1 cellular context compared by ENCODE assay signal in the genomic region with DNA sequence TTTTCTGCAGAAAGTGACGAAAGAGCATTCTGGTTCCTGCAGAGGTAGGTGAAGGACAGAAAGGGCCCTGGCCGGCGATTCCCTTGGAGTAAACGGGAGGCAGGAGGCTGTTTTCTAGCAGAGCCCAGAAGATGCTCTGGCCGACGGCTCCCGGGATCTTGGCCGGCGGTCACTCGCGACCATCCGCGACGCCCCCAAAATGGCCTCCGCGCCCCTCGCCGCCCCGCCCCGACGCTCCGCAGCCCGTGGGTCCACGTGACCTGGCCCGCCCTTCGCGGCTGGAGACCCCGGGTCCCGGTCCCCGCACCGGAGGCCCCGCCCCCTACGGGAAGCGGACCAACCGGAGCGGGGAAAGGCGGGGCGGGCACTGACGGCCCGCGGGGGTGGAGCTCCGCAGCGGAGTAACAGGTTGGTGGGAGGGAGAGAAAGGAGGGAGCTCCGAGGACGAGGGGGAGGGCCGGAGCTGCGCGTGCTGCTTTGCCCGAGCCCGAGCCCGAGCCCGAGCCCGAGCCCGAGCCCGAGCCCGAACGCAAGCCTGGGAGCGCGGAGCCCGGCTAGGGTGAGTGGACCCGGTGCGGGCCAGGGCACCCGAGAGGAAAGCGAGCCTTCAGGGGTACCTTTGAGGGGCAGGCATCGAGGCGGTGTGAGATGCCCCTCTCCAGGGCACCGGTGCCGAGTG.
TF ChIP-seq lines count a peak whose summit lies in the region.

A gene with protein sequence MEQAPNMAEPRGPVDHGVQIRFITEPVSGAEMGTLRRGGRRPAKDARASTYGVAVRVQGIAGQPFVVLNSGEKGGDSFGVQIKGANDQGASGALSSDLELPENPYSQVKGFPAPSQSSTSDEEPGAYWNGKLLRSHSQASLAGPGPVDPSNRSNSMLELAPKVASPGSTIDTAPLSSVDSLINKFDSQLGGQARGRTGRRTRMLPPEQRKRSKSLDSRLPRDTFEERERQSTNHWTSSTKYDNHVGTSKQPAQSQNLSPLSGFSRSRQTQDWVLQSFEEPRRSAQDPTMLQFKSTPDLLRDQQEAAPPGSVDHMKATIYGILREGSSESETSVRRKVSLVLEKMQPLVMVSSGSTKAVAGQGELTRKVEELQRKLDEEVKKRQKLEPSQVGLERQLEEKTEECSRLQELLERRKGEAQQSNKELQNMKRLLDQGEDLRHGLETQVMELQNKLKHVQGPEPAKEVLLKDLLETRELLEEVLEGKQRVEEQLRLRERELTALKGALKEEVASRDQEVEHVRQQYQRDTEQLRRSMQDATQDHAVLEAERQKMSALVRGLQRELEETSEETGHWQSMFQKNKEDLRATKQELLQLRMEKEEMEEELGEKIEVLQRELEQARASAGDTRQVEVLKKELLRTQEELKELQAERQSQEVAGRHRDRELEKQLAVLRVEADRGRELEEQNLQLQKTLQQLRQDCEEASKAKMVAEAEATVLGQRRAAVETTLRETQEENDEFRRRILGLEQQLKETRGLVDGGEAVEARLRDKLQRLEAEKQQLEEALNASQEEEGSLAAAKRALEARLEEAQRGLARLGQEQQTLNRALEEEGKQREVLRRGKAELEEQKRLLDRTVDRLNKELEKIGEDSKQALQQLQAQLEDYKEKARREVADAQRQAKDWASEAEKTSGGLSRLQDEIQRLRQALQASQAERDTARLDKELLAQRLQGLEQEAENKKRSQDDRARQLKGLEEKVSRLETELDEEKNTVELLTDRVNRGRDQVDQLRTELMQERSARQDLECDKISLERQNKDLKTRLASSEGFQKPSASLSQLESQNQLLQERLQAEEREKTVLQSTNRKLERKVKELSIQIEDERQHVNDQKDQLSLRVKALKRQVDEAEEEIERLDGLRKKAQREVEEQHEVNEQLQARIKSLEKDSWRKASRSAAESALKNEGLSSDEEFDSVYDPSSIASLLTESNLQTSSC (plus strand): TSS at position 431 of the 679 bp plus-strand sequence. CDS start 7,133 bp downstream, outside the sequence.

TF ChIP-seq in Ishikawa, 13 proteins besides CTCF, POLR2A, EP300 and RAD21:
- TF ChIP-seq CREB1 (IDR thresholded peaks at IDR 0.05; ENCODE audit: low read depth) (no peak), FOXM1 (IDR thresholded peaks at IDR 0.05; ENCODE audit: borderline replicate concordance, low read depth) (0 out of 2 replicates have a peak, but pooled peaks have one; percentile 4), CEBPB (IDR thresholded peaks at IDR 0.05) (no peak), TCF12 (IDR thresholded peaks at IDR 0.05; ENCODE audit: low read depth) (no peak; the same call in 1 of the 2 replicates), MAX (IDR thresholded peaks at IDR 0.05) (peak; percentile 49; the same call in 1 of the 2 replicates), EGR1 (IDR thresholded peaks at IDR 0.05) (no peak), REST (IDR thresholded peaks at IDR 0.05; ENCODE audit: low read depth) (no peak), YY1 (IDR thresholded peaks at IDR 0.05; ENCODE audit: low read depth) (peak; percentile 87), TEAD4 (IDR thresholded peaks at IDR 0.05) (no peak), NFIC (IDR thresholded peaks at IDR 0.05) (peak; percentile 14; the same call in 1 of the 2 replicates), TAF1 (IDR thresholded peaks at IDR 0.05; ENCODE audit: low read depth) (no peak; the same call in 1 of the 2 replicates), ZBTB7A (IDR thresholded peaks at IDR 0.05; ENCODE audit: low read depth) (peak; percentile 96)
- TF ChIP-seq, protein P1, sequence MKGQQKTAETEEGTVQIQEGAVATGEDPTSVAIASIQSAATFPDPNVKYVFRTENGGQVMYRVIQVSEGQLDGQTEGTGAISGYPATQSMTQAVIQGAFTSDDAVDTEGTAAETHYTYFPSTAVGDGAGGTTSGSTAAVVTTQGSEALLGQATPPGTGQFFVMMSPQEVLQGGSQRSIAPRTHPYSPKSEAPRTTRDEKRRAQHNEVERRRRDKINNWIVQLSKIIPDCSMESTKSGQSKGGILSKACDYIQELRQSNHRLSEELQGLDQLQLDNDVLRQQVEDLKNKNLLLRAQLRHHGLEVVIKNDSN (IDR thresholded peaks at IDR 0.05) = peak; percentile 94
